Comparison of ENCODE assay signal across 9 cellular contexts in genomic region chr2:42171396-42171971, GRCh38. TPM values are rescaled to one million over a fixed set of nuclear protein-coding genes. Genes with fewer than 3 reads are reported as not detected.
DNase-seq lines count a peak whose midpoint lies in the region; ATAC-seq, FAIRE-seq and TF ChIP-seq lines count a peak whose summit lies in the region.
"Had no signal": no experiment of that assay in that cellular context is flagged by ENCODE, and none has a peak within 500 bp of the region (broad histone marks: within the 10 kb centered on the region; RNA-seq: fewer than 3 reads in every experiment).

No MANE protein-coding gene starts in this region.

- peaks cover 0 to 6% (median 0%) of the 10 kb centered on the region in 3 donors for H3K36me3 Mint-ChIP-seq in immature natural killer cell

- H3K36me3 ChIP-seq in OCI-LY3 (replicated peaks; ENCODE audit: low read depth, low read length) (peaks cover 3% of the 10 kb centered on the region), keratinocyte (ENCODE audit: control insufficient read depth in 2 of 2, extremely low read depth in 1 of 2, insufficient read depth in 2 of 2, low read length in 2 of 2) (no peaks in the 10 kb centered on the region)

- no peak overlapping the region for H3K27ac Mint-ChIP-seq in immature natural killer cell

- FAIRE-seq in keratinocyte (lab: Jason Lieb, UNC) = peak; percentile 55

- peak overlapping the region; percentile 79 for H3K9ac ChIP-seq in OCI-LY3 (ENCODE audit: low read length)
- no peak overlapping the region for H3K9ac ChIP-seq in keratinocyte (ENCODE audit: control insufficient read depth, extremely low read depth, insufficient read depth, low read length)

- H3K9me3 ChIP-seq in OCI-LY3 (ENCODE audit: insufficient read depth, low read length) (no peaks in the 10 kb centered on the region), keratinocyte (ENCODE audit: control insufficient read depth, low read depth, low read length) (no peaks in the 10 kb centered on the region)

- peaks cover 14 to 17% of the 10 kb centered on the region in 2 donors for H3K4me1 Mint-ChIP-seq in immature natural killer cell

- H3K4me2 ChIP-seq in OCI-LY3 (ENCODE audit: low read length) (peak overlapping the region; percentile 90), keratinocyte (ENCODE audit: control insufficient read depth, extremely low read depth, insufficient read depth, low read depth, low read length) (peak overlapping the region; percentile 92)

- dilution Hi-C loops in keratinocyte (cut with MboI; ENCODE audit: extremely low pct_ligation_motif_present, low sequenced_read_pairs) = no loop called here

- peaks cover 32% of the 10 kb centered on the region for H3K4me1 ChIP-seq in OCI-LY3 (ENCODE audit: low read length)
- peaks cover 25% of the 10 kb centered on the region for H3K4me1 ChIP-seq in keratinocyte (ENCODE audit: control insufficient read depth, extremely low read depth, insufficient read depth, low read length)

- H3K4me3 ChIP-seq in OCI-LY3 (ENCODE audit: low read length) = peak overlapping the region; percentile 90
- H3K4me3 ChIP-seq in keratinocyte (ENCODE audit: control insufficient read depth in 2 of 3, extremely low read depth in 1 of 3, insufficient read depth in 2 of 3, low read depth in 1 of 3, low read length in 3 of 3) = peak overlapping the region in 2 of 3 experiments; percentile 19 to 25

- H3K27me3 Mint-ChIP-seq in immature natural killer cell (ENCODE audit: low read depth in 3 of 3) = peaks cover 2 to 5% (median 3%) of the 10 kb centered on the region in 3 donors

- H4K20me1 ChIP-seq in OCI-LY3 (ENCODE audit: insufficient read depth, low read length) = peaks cover 39% of the 10 kb centered on the region
- peaks cover 5% of the 10 kb centered on the region for H4K20me1 ChIP-seq in keratinocyte (ENCODE audit: control insufficient read depth, extremely low read depth, insufficient read depth, low read length)

- H3K27me3 ChIP-seq in OCI-LY3 (ENCODE audit: low read depth, low read length) = no peaks in the 10 kb centered on the region
- no peaks in the 10 kb centered on the region for H3K27me3 ChIP-seq in keratinocyte (ENCODE audit: control insufficient read depth, extremely low read depth, insufficient read depth, low read length)

- DNase-seq in AG09319 (ENCODE audit: extremely low read depth, low read depth) (peak; percentile 49), keratinocyte (ENCODE audit: low read depth, low spot score) (no peak), inferior parietal cortex (ENCODE audit: extremely low spot score) (no peak), ureter (ENCODE audit: low spot score) (no peak), immature natural killer cell (no peak)
- DNase-seq: stimulated activated CD4-positive, alpha-beta T cell treated with anti-CD3 and anti-CD28 coated beads, Interleukin-12 subunit alpha, Interleukin-12 subunit beta, amount 100 ng/mL, for 4 hours had no signal

- peak overlapping the region; percentile 79 for H3K27ac ChIP-seq in OCI-LY3 (ENCODE audit: low read length)
- H3K27ac ChIP-seq in keratinocyte (ENCODE audit: control insufficient read depth, insufficient read depth, low read length) = no peak overlapping the region

- TF ChIP-seq CTCF in AG09319 (IDR thresholded peaks at IDR 0.05; ENCODE audit: low read depth, low read length) (no peak), OCI-LY3 (IDR thresholded peaks at IDR 0.05; ENCODE audit: low read depth, low read length) (no peak), keratinocyte (optimal IDR thresholded peaks at IDR 0.05 in 1 of 3, IDR thresholded peaks at IDR 0.05 in 1 of 3, conservative IDR thresholded peaks at IDR 0.05 in 1 of 3; ENCODE audit: extremely low read depth in 1 of 3, insufficient read depth in 2 of 3, low read length in 3 of 3) (no peak)

- no peaks in the 10 kb centered on the region for H3K9me1 ChIP-seq in keratinocyte (ENCODE audit: control insufficient read depth, extremely low read depth, insufficient read depth, low read length)

- H3K4me3 Mint-ChIP-seq in immature natural killer cell = no peak overlapping the region

- ATAC-seq in GM19395 (IDR thresholded peaks at IDR 0.05; ENCODE audit: unreplicated experiment) (peak; percentile 39), HG03039 (IDR thresholded peaks at IDR 0.05; ENCODE audit: unreplicated experiment) (no peak)

- no peak overlapping the region for H2AFZ ChIP-seq in OCI-LY3 (ENCODE audit: low read depth, low read length)
- no peak overlapping the region for H2AFZ ChIP-seq in keratinocyte (ENCODE audit: control insufficient read depth, low read length)

- H3K9me3 Mint-ChIP-seq in immature natural killer cell = no peaks in the 10 kb centered on the region

- peaks cover 72% of the 10 kb centered on the region for H3K79me2 ChIP-seq in OCI-LY3 (ENCODE audit: low read length)
- H3K79me2 ChIP-seq in keratinocyte (ENCODE audit: control insufficient read depth, insufficient read depth, low read length) = peaks cover 59% of the 10 kb centered on the region

RNA-seq across cellular contexts. Expression of gene EML4, which starts 2.3 kb away (rescaled TPM):
- 23.6 to 36.4 TPM (median 30.2 TPM) in 3 replicates for polyA plus RNA-seq in keratinocyte
- polyA plus RNA-seq in keratinocyte (2011; ENCODE audit: low read depth) = 19.6 TPM
- 15.2 and 25.0 TPM in 2 replicates for polyA plus RNA-seq in keratinocyte (2011; cell fraction: cytosol; rRNA removed)
- 29.7 and 37.8 TPM in 2 replicates for polyA plus RNA-seq in keratinocyte (2011; cell fraction: nucleus; rRNA removed)
- polyA plus RNA-seq in keratinocyte (2012; ENCODE audit: low replicate concordance) = 10.5 and 21.2 TPM in 2 replicates
- polyA minus RNA-seq in keratinocyte = 23.4 to 66.9 TPM (median 41.5 TPM) in 3 replicates
- 22.6 TPM for polyA minus RNA-seq in keratinocyte (2011; cell fraction: cytosol; rRNA and poly(A)+ RNA removed)
- polyA minus RNA-seq in keratinocyte (2011; cell fraction: nucleus; rRNA and poly(A)+ RNA removed) = 28.4 and 65.1 TPM in 2 replicates
- total RNA-seq in ureter = 99.1 TPM
- polyA plus RNA-seq in immature natural killer cell = 10 to 100 TPM; 16.1 to 35.3 (median 28.9) TPM
